Comparison of ENCODE assay signal across 19 cellular contexts in genomic region chr15:62879770-62880169, GRCh38.
A peak's percentile ranks its signal among the peaks of the same experiment; 100 is the strongest.
DNase-seq lines count a peak whose midpoint lies in the region; ATAC-seq and TF ChIP-seq lines count a peak whose summit lies in the region.
"Had no signal": no experiment of that assay in that cellular context is flagged by ENCODE, and none has a peak within 500 bp of the region (broad histone marks: within the 10 kb centered on the region; RNA-seq: fewer than 3 reads in every experiment).

No MANE protein-coding gene starts in this region.

- H3K27ac Mint-ChIP-seq in nephron: peak overlapping the region; percentile 53 to 75 (median 62)
- H3K27ac Mint-ChIP-seq in HFFc6: no peak overlapping the region
- H3K27ac Mint-ChIP-seq: T-helper 1 cell treated with Interleukin-12 subunit alpha and Interleukin-12 subunit beta and Interleukin-4 antibody, amounts not matched to agents 30 μg/mL and 1 μg/mL, for 36 hours had no signal

- in situ Hi-C loops in KBM-7 (cut with MboI; ENCODE audit: low pct_unique_long_range_greater_than_20kb, low sequenced_read_pairs): no loop called here

- H3K9me3 Mint-ChIP-seq in nephron (no peaks in the 10 kb centered on the region), HFFc6 (no peaks in the 10 kb centered on the region; the same call in 1 of the 2 replicates)
- H3K9me3 Mint-ChIP-seq: T-helper 1 cell treated with Interleukin-12 subunit alpha and Interleukin-12 subunit beta and Interleukin-4 antibody, amounts not matched to agents 30 μg/mL and 1 μg/mL, for 36 hours had no signal

- no peak for ATAC-seq in HG02759 (IDR thresholded peaks at IDR 0.05; ENCODE audit: unreplicated experiment)
- no peak for ATAC-seq in GM21360 (IDR thresholded peaks at IDR 0.05; ENCODE audit: unreplicated experiment)
- ATAC-seq: activated CD4-positive, CD25-positive, alpha-beta regulatory T cell treated with anti-CD3 and anti-CD28 coated beads, Interleukin-2, amount 50 U/mL, for 24 hours; foreskin keratinocyte; right cardiac atrium; stimulated activated naive CD8-positive, alpha-beta T cell treated with anti-CD3 and anti-CD28 coated beads, Interleukin-15, Interleukin-2, amounts not matched to agents 100 U/mL and 50 U/mL, for 24 hours had no signal

- H3K4me1 Mint-ChIP-seq in nephron (peaks cover 48% of the 10 kb centered on the region), HFFc6 (ENCODE audit: low read depth) (peaks cover 39% of the 10 kb centered on the region)

- H3K4me1 ChIP-seq in BE2C: peaks cover 52% of the 10 kb centered on the region
- H3K4me1 ChIP-seq: foreskin keratinocyte had no signal

- H3K36me3 Mint-ChIP-seq in nephron (ENCODE audit: low read depth) (no peaks in the 10 kb centered on the region), HFFc6 (ENCODE audit: low read depth) (no peaks in the 10 kb centered on the region)

- H3K27ac ChIP-seq in caudate nucleus (ENCODE audit: low read depth, low read length): no peak overlapping the region
- H3K27ac ChIP-seq: foreskin keratinocyte had no signal

- TF ChIP-seq CTCF in BE2C (IDR thresholded peaks at IDR 0.05; ENCODE audit: low read depth, low read length) (no peak), nephron (IDR thresholded peaks at IDR 0.05; ENCODE audit: unreplicated experiment in 3 of 3) (no peak), HFFc6 (IDR thresholded peaks at IDR 0.05) (no peak)

- H3K9me3 ChIP-seq in BE2C: no peaks in the 10 kb centered on the region
- H3K9me3 ChIP-seq: Caco-2 had no signal

- peaks cover 5% of the 10 kb centered on the region for H3K27me3 Mint-ChIP-seq in nephron (ENCODE audit: low read depth)
- no peaks in the 10 kb centered on the region; the same call in 1 of the 2 replicates for H3K27me3 Mint-ChIP-seq in HFFc6 (ENCODE audit: insufficient read depth)

- DNase-seq in BE2C (no peak), KBM-7 (peak; percentile 14), caudate nucleus (lab: John Stamatoyannopoulos, UW) (peak in 36 of 61 donors; percentile 6 to 84 (median 30)), NCI-H446 (lab: John Stamatoyannopoulos, UW) (no peak), HFFc6 (no peak)
- DNase-seq: activated gamma-delta T cell treated with Interleukin-2 at 50 U/mL for 16 hours; aorta; Caco-2; foreskin keratinocyte; NCI-H1930; NCI-H446 treated with DMSO at 0.1 percent for 48 hours; right cardiac atrium; SIG-M5; stimulated activated naive CD8-positive, alpha-beta T cell treated with anti-CD3 and anti-CD28 coated beads, Interleukin-15, Interleukin-2, amounts not matched to agents 100 U/mL and 50 U/mL, for 24 hours had no signal

- H3K36me3 ChIP-seq in BE2C: no peaks in the 10 kb centered on the region

- H3K4me3 ChIP-seq in BE2C (ENCODE audit: low read depth, low read length): peak overlapping the region; percentile 31

- no peaks in the 10 kb centered on the region for H3K27me3 ChIP-seq in BE2C
- H3K27me3 ChIP-seq: foreskin keratinocyte had no signal

- peak overlapping the region in 1 of 3 experiments; percentile 11 for H3K4me3 Mint-ChIP-seq in nephron
- no peak overlapping the region for H3K4me3 Mint-ChIP-seq in HFFc6
- H3K4me3 Mint-ChIP-seq: T-helper 1 cell treated with Interleukin-12 subunit alpha and Interleukin-12 subunit beta and Interleukin-4 antibody, amounts not matched to agents 30 μg/mL and 1 μg/mL, for 36 hours had no signal

Comparison
In these comparisons a context has a peak if more than half of its experiments do, and no peak if none do; other contexts are left out.
1. DNase-seq: peak in KBM-7 (single experiment) and caudate nucleus (36 of 61); none in BE2C (single experiment), NCI-H446 (0 of 2) and HFFc6 (single experiment).